15 cellular contexts compared by ENCODE assay signal in the genomic region with DNA sequence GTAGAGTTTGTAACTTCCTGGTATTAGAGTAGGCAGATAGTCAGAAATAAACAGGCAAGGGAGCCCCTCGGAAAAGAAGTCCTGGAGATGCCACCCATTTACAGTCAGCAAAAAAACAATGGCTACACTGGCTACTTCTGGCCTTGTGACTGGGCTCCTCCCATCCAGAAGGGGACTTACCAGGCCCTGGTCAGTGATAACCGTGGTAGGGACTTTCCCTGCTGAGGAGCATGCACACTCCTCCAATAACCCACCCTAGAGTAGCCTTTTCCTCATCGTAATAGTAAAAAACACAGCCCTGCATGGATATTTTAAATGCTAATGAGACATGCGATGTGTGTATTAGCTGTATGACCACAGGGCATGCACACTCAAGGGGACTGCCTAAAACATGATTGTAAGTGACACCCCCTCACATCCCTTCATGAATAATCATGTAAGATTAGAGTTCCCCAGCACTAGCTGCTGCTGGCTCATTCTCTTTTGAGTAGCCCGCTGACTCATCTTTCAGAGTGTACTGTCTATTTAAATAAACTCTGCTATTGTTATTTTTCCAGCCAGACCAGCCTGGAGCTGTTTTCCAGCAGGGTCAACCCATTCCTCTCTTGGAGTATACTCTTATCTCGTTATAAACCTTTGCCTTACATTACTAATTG.
DNase-seq lines count a peak whose midpoint lies in the region; ATAC-seq, FAIRE-seq and TF ChIP-seq lines count a peak whose summit lies in the region.
"Had no signal": no experiment of that assay in that cellular context is flagged by ENCODE, and none has a peak within 500 bp of the region (broad histone marks: within the 10 kb centered on the region; RNA-seq: fewer than 3 reads in every experiment).

No MANE protein-coding gene starts in this region.

- H3K9me3 Mint-ChIP-seq in astrocyte (ENCODE audit: unreplicated experiment) = no peaks in the 10 kb centered on the region
- H3K9me3 Mint-ChIP-seq: nephron had no signal

- FAIRE-seq in astrocyte (lab: Jason Lieb, UNC) = no peak
- FAIRE-seq: GM19239 had no signal

- H3K27ac Mint-ChIP-seq in astrocyte (ENCODE audit: unreplicated experiment) = no peak overlapping the region
- H3K27ac Mint-ChIP-seq: nephron had no signal

- H3K36me3 ChIP-seq in astrocyte (ENCODE audit: insufficient read depth, low read length) = no peaks in the 10 kb centered on the region
- H3K36me3 ChIP-seq in gastroesophageal sphincter = no peaks in the 10 kb centered on the region

- TF ChIP-seq POLR2A in gastroesophageal sphincter (IDR thresholded peaks at IDR 0.05) = no peak

- H3K27me3 Mint-ChIP-seq in astrocyte (ENCODE audit: low read depth, unreplicated experiment) = peaks cover 16% of the 10 kb centered on the region

- H3K27me3 ChIP-seq in astrocyte (ENCODE audit: insufficient read depth, low read length) = peaks cover 17% of the 10 kb centered on the region
- peaks cover 40% of the 10 kb centered on the region for H3K27me3 ChIP-seq in gastroesophageal sphincter

- no peak for TF ChIP-seq CTCF in astrocyte (IDR thresholded peaks at IDR 0.05; ENCODE audit: insufficient read depth, low read depth, low read length)
- no peak for TF ChIP-seq CTCF in gastroesophageal sphincter (IDR thresholded peaks at IDR 0.05)

- peak overlapping the region; percentile 8 for H3K4me2 ChIP-seq in astrocyte (ENCODE audit: low read length)

- no peaks in the 10 kb centered on the region for H3K36me3 Mint-ChIP-seq in astrocyte (ENCODE audit: low read depth, unreplicated experiment)

- H2AFZ ChIP-seq in astrocyte (ENCODE audit: low read depth, low read length) = no peak overlapping the region

- H3K9me3 ChIP-seq in astrocyte (ENCODE audit: insufficient read depth, low read depth, low read length) (no peaks in the 10 kb centered on the region), gastroesophageal sphincter (no peaks in the 10 kb centered on the region)

- H3K4me1 ChIP-seq in astrocyte (ENCODE audit: insufficient read depth, low read length) (peaks cover 9% of the 10 kb centered on the region), gastroesophageal sphincter (peaks cover 0 to 12% (median 3%) of the 10 kb centered on the region in 3 donors)

- DNase-seq in EL = peak; percentile 25
- DNase-seq in astrocyte (ENCODE audit: low read depth) = peak; percentile 77
- DNase-seq in kidney glomerular epithelial cell (lab: John Stamatoyannopoulos, UW) = peak; percentile 51
- DNase-seq in AG08395 (ENCODE audit: low spot score) = no peak
- DNase-seq in NK-92 treated with Interleukin-12 subunit alpha and Interleukin-12 subunit beta, amount 100 ng/mL, for 24 hours (lab: John Stamatoyannopoulos, UW) = no peak
- DNase-seq in C1 segment of cervical spinal cord (lab: John Stamatoyannopoulos, UW) = no peak
- DNase-seq: activated CD4-positive, alpha-beta T cell treated with anti-CD3 and anti-CD28 coated beads for 4 hours; caudate nucleus; left cardiac atrium; NCI-H1092 treated with DMSO at 0.1 percent for 48 hours; stimulated activated CD4-positive, alpha-beta T cell treated with anti-CD3 and anti-CD28 coated beads, Interleukin-12 subunit alpha, Interleukin-12 subunit beta, amount 100 ng/mL, for 4 hours had no signal

- no peaks in the 10 kb centered on the region for H4K20me1 ChIP-seq in astrocyte (ENCODE audit: insufficient read depth, low read length)

- peaks cover 12% of the 10 kb centered on the region for H3K4me1 Mint-ChIP-seq in astrocyte (ENCODE audit: low read depth, unreplicated experiment)
- H3K4me1 Mint-ChIP-seq: nephron had no signal

- no peaks in the 10 kb centered on the region for H3K79me2 ChIP-seq in astrocyte (ENCODE audit: insufficient read depth, low read length)

- no peak overlapping the region for H3K9ac ChIP-seq in astrocyte (ENCODE audit: low read length)

- no peak overlapping the region for H3K4me3 ChIP-seq in astrocyte (ENCODE audit: insufficient read depth, low read depth, low read length)
- no peak overlapping the region for H3K4me3 ChIP-seq in gastroesophageal sphincter

- ATAC-seq in HG02623 (IDR thresholded peaks at IDR 0.05; ENCODE audit: unreplicated experiment) (peak; percentile 45), gastroesophageal sphincter (no peak)
- ATAC-seq: left cardiac atrium had no signal

- no peak for TF ChIP-seq EP300 in gastroesophageal sphincter (IDR thresholded peaks at IDR 0.05)

- whole genome bisulfite sequencing in gastroesophageal sphincter (ENCODE audit: low coverage in 1 of 2), 2 donors = 86 to 90% methylated on average over 6 of the region's 6 CpGs

- H3K27ac ChIP-seq in astrocyte (ENCODE audit: low read depth, low read length) (no peak overlapping the region), gastroesophageal sphincter (no peak overlapping the region)

- H3K4me3 Mint-ChIP-seq in astrocyte (ENCODE audit: unreplicated experiment) = no peak overlapping the region
- H3K4me3 Mint-ChIP-seq: nephron had no signal

Comparison
In these comparisons a context has a peak if more than half of its experiments do, and no peak if none do; other contexts are left out.
1. DNase-seq: peak in EL (single experiment), astrocyte (single experiment) and kidney glomerular epithelial cell (single experiment); none in AG08395 (single experiment), NK-92 treated with Interleukin-12 subunit alpha and Interleukin-12 subunit beta, amount 100 ng/mL, for 24 hours (single experiment) and C1 segment of cervical spinal cord (0 of 14).